ENCODE assay signal across 1 cellular context in the genomic region with DNA sequence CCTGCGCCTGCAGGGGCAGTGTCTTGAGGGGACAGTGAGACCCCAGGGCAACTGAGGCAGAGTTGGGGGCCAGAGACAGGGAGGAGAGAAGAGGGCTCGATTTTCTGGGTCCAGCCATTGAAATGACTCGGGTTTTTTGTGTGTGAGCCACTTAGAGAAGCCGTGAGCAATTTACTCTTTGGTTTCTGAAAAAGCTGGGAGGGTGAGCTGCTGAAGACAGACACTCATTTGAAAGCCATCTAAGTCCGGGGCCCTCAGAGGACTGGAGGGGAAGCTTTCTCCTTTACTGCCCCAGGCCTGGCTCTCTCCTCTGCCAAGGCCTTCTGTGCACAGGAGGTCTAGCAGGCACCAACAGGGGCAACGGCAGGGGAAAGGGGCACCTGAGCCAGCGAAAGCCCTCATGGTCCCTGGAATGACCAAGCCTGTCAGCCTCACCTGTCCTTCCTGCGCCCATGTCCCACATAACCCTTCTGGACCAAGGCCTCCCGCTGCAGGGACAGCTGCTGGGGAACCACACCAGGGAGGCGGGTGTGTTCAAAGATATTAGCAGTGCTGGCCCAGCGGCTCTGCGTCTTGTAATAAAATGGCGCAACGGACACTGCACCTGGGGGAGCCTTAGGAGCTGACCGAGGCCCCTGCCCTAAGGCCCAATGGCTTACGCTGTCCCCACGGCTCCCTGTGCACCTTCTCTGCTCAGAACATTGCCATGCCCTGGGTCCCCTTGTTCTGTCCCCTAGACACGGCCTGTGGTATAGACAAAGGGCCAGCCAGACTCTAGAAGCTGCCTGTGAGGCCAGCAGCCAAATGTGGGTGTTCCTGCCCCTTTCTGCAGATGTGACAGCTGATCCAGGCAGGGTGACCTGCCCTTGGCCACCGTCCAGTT.
TF ChIP-seq lines count a peak whose summit lies in the region.

No MANE protein-coding gene starts in this region.

TF ChIP-seq in H1, 55 proteins besides CTCF, POLR2A, EP300 and RAD21 (continued from another document):
- TF ChIP-seq ASH2L (IDR thresholded peaks at IDR 0.05; ENCODE audit: low read length) = no peak
- TF ChIP-seq, protein P1, sequence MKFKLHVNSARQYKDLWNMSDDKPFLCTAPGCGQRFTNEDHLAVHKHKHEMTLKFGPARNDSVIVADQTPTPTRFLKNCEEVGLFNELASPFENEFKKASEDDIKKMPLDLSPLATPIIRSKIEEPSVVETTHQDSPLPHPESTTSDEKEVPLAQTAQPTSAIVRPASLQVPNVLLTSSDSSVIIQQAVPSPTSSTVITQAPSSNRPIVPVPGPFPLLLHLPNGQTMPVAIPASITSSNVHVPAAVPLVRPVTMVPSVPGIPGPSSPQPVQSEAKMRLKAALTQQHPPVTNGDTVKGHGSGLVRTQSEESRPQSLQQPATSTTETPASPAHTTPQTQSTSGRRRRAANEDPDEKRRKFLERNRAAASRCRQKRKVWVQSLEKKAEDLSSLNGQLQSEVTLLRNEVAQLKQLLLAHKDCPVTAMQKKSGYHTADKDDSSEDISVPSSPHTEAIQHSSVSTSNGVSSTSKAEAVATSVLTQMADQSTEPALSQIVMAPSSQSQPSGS (IDR thresholded peaks at IDR 0.05; ENCODE audit: low read length) = no peak
- no peak for TF ChIP-seq POU5F1 (IDR thresholded peaks at IDR 0.05; ENCODE audit: low read depth, low read length)
- no peak for TF ChIP-seq POLR2AphosphoS5 (IDR thresholded peaks at IDR 0.05; ENCODE audit: low read depth, low read length)
- no peak for TF ChIP-seq GTF2F1 (IDR thresholded peaks at IDR 0.05; ENCODE audit: borderline replicate concordance, low read depth, low read length)
- no peak for TF ChIP-seq SP2 (IDR thresholded peaks at IDR 0.05; ENCODE audit: low read length)
- TF ChIP-seq YY1 (IDR thresholded peaks at IDR 0.05; ENCODE audit: low read depth, low read length) = no peak
- no peak for TF ChIP-seq CBX5 (IDR thresholded peaks at IDR 0.05; ENCODE audit: low read depth, low read length)
- no peak for TF ChIP-seq SP4 (IDR thresholded peaks at IDR 0.05; ENCODE audit: low read length)
- no peak for TF ChIP-seq RXRA (IDR thresholded peaks at IDR 0.05; ENCODE audit: insufficient read depth, low read depth, low read length)
- no peak for TF ChIP-seq NANOG (IDR thresholded peaks at IDR 0.05; ENCODE audit: insufficient read depth, low read depth, low read length, poor library complexity, severe bottlenecking)
- TF ChIP-seq JUN (IDR thresholded peaks at IDR 0.05; ENCODE audit: low read depth, low read length) = no peak
- TF ChIP-seq HDAC2 (IDR thresholded peaks at IDR 0.05; ENCODE audit: borderline replicate concordance in 1 of 2, low read depth in 2 of 2, low read length in 2 of 2) = no peak
- no peak for TF ChIP-seq BCL11A (IDR thresholded peaks at IDR 0.05; ENCODE audit: low read depth in 2 of 2, low read length in 2 of 2)
- no peak for TF ChIP-seq CEBPB (IDR thresholded peaks at IDR 0.05; ENCODE audit: low read depth, low read length)
- no peak for TF ChIP-seq HDAC6 (IDR thresholded peaks at IDR 0.05; ENCODE audit: low read depth, low read length)
- no peak for TF ChIP-seq TBP (IDR thresholded peaks at IDR 0.05; ENCODE audit: low read depth, low read length)
- no peak for TF ChIP-seq SP1 (IDR thresholded peaks at IDR 0.05; ENCODE audit: low read depth, low read length)
TF ChIP-seq in H1: peak in this region for 0.
